1 cellular context compared by ENCODE assay signal in genomic region chr18:9090578-9090977, GRCh38.
TF ChIP-seq lines count a peak whose summit lies in the region.

No MANE protein-coding gene starts in this region.

TF ChIP-seq in K562, 482 proteins besides CTCF, POLR2A, EP300 and RAD21:
- TF ChIP-seq CBX5 (IDR thresholded peaks at IDR 0.05; ENCODE audit: borderline replicate concordance, low read depth), result no peak
- no peak for TF ChIP-seq FOS (IDR thresholded peaks at IDR 0.05; ENCODE audit: extremely low read depth, insufficient read length)
- TF ChIP-seq ZNF184 (CRISPR knock-in tag; IDR thresholded peaks at IDR 0.05), result no peak
- TF ChIP-seq PHF20 (IDR thresholded peaks at IDR 0.05; ENCODE audit: partially characterized antibody), result no peak
- no peak for TF ChIP-seq HDAC6 (IDR thresholded peaks at IDR 0.05; ENCODE audit: low read depth, low read length)
- no peak for TF ChIP-seq FOXK1 (CRISPR knock-in tag; IDR thresholded peaks at IDR 0.05; ENCODE audit: borderline replicate concordance)
- TF ChIP-seq ZNF277 (CRISPR knock-in tag; IDR thresholded peaks at IDR 0.05; ENCODE audit: borderline replicate concordance), result no peak
- TF ChIP-seq CEBPG (CRISPR knock-in tag; IDR thresholded peaks at IDR 0.05), result no peak
- no peak for TF ChIP-seq CEBPG (tag; conservative IDR thresholded peaks at IDR 0.05 in 1 of 2, IDR thresholded peaks at IDR 0.05 in 1 of 2)
- no peak for TF ChIP-seq CLOCK (CRISPR knock-in tag; IDR thresholded peaks at IDR 0.05; ENCODE audit: borderline replicate concordance)
- no peak for TF ChIP-seq CTBP1 (IDR thresholded peaks at IDR 0.05; ENCODE audit: borderline replicate concordance)
- TF ChIP-seq GMEB1 (CRISPR knock-in tag; IDR thresholded peaks at IDR 0.05), result no peak
- TF ChIP-seq CBX2 (IDR thresholded peaks at IDR 0.05; ENCODE audit: insufficient read depth, low read length, poor library complexity, severe bottlenecking), result no peak
